ENCODE assay signal across 11 cellular contexts in the genomic region with DNA sequence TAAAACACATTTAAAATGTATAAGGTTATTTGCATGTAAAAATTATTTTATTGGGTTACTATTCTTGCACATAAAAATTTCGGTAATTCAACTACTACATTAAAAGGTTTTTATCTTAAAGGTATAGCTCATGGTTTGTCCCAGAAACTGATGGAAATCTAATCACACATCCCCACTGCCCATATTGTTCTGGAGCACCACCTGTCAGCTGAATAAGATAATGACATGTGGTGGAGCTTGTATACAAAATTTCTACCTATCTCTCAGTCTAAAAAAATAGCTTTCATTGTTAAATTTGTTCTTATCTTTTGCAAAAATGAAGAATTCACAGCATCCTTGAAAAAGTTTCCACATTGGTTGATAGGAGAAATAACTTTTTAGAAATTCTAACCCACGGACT. TPM values are rescaled to one million over a fixed set of nuclear protein-coding genes. Genes with fewer than 3 reads are reported as not detected.
A peak's percentile ranks its signal among the peaks of the same experiment; 100 is the strongest.
DNase-seq lines count a peak whose midpoint lies in the region; ATAC-seq and TF ChIP-seq lines count a peak whose summit lies in the region.
"Had no signal": no experiment of that assay in that cellular context is flagged by ENCODE, and none has a peak within 500 bp of the region (broad histone marks: within the 10 kb centered on the region; RNA-seq: fewer than 3 reads in every experiment).

No MANE protein-coding gene starts in this region.

- no peaks in the 10 kb centered on the region for H3K36me3 ChIP-seq in A673 (ENCODE audit: insufficient read depth, low read length, poor library complexity, severe bottlenecking)

- H3K4me3 ChIP-seq in A673 (ENCODE audit: low read depth, low read length, poor library complexity, severe bottlenecking): no peak overlapping the region

- no TSS peak for BruUV-seq in A673 (replicated peaks; lab: Mats Ljungman, UMichigan)

- H3K27me3 ChIP-seq in A673 (replicated peaks; ENCODE audit: insufficient read depth, low read depth, low read length, poor library complexity): no peaks in the 10 kb centered on the region

- CTCF ChIA-PET in A673 (lab: Charles Lee): interaction anchor here (1.1 kb wide), 1 partner anchor 343 kb away, joined by 3 read pairs; no protein-coding TSS in a partner anchor

- no peaks in the 10 kb centered on the region for H3K9me3 ChIP-seq in A673 (ENCODE audit: low read depth, low read length, poor library complexity, severe bottlenecking)

- ATAC-seq in HG03520 (IDR thresholded peaks at IDR 0.05; ENCODE audit: unreplicated experiment) (no peak), GM21619 (IDR thresholded peaks at IDR 0.05; ENCODE audit: unreplicated experiment) (no peak)
- ATAC-seq: natural killer cell had no signal

- TF ChIP-seq CTCF in A673 (conservative IDR thresholded peaks at IDR 0.05; ENCODE audit: low read depth, low read length): peak; percentile 68
- TF ChIP-seq CTCF in GM10266 (IDR thresholded peaks at IDR 0.05; ENCODE audit: control insufficient read depth, insufficient read depth, low read depth, missing control alignments): peak; percentile 11

- DNase-seq in A673 (ENCODE audit: low spot score) (peak; percentile 66), GM10266 (ENCODE audit: extremely low spot score) (no peak), NCI-H748 treated with DMSO at 0.1 percent for 48 hours (lab: John Stamatoyannopoulos, UW) (peak; percentile 58), fibroblast of peridontal ligament (ENCODE audit: extremely low read depth) (peak; percentile 37)
- DNase-seq in stimulated activated naive CD4-positive, alpha-beta T cell treated with Interleukin-2 at 50 U/mL for 16 hours (lab: John Stamatoyannopoulos, UW): no peak
- no peak for DNase-seq in stimulated activated CD4-positive, alpha-beta T cell treated with anti-CD3 and anti-CD28 coated beads, Interleukin-4, amount 100 ng/mL, for 4 hours
- DNase-seq: activated T-cell treated with anti-CD3 and anti-CD28 coated beads, Interleukin-2, amount 50 U/mL, for 48 hours; natural killer cell had no signal

- POLR2A ChIA-PET in A673 (lab: Charles Lee; ENCODE audit: low non-redundant PET): no interaction called here

- no peak overlapping the region for H3K27ac ChIP-seq in A673 (ENCODE audit: low read depth, low read length, poor library complexity, severe bottlenecking)
- H3K27ac ChIP-seq: epithelial cell of prostate had no signal

- peaks cover 37% of the 10 kb centered on the region for H3K4me1 ChIP-seq in A673 (ENCODE audit: insufficient read depth, low read length, poor library complexity, severe bottlenecking)

- intact Hi-C loops in A673 (cut with micrococcal nuclease; ENCODE audit: unreplicated experiment): no loop called here

RNA-seq across cellular contexts. Expression of gene ERBB4, which starts 18.3 kb away (rescaled TPM):
- 37.5 and 40.6 TPM in 2 replicates for total RNA-seq in A673 (2021)

Comparison
In these comparisons a context has a peak if more than half of its experiments do, and no peak if none do; other contexts are left out.
1. DNase-seq: peak in A673 (single experiment), NCI-H748 treated with DMSO at 0.1 percent for 48 hours (single experiment) and fibroblast of peridontal ligament (single experiment); none in GM10266 (single experiment), stimulated activated naive CD4-positive, alpha-beta T cell treated with Interleukin-2 at 50 U/mL for 16 hours (single experiment) and stimulated activated CD4-positive, alpha-beta T cell treated with anti-CD3 and anti-CD28 coated beads, Interleukin-4, amount 100 ng/mL, for 4 hours (0 of 2).